Comparison of ENCODE assay signal across 8 cellular contexts in genomic region chr21:33915368-33916199, GRCh38. TPM values are rescaled to one million over a fixed set of nuclear protein-coding genes. Genes with fewer than 3 reads are reported as not detected.
A peak's percentile ranks its signal among the peaks of the same experiment; 100 is the strongest.
DNase-seq lines count a peak whose midpoint lies in the region; ATAC-seq and TF ChIP-seq lines count a peak whose summit lies in the region.

Gene ATP5PO, minus strand, starts transcription at chr21:33915804. Its CDS starts 41 bp downstream, at chr21:33915763.

- H3K4me3 ChIP-seq in MG63: peak within 1 kb of the TSS; percentile 86
- peak within 1 kb of the TSS; percentile 97 for H3K4me3 ChIP-seq in fibroblast of pulmonary artery (replicated peaks; ENCODE audit: low read depth, low read length)

- H3K4me3 Mint-ChIP-seq in H9: peak within 1 kb of the TSS; percentile 98 to 99
- peak within 1 kb of the TSS; percentile 96 for H3K4me3 Mint-ChIP-seq in natural killer cell treated with Interleukin-12 subunit alpha and Interleukin-12 subunit beta and Interleukin-15 and Interleukin-18, amount 100 ng/mL, for 72 hours

- no peaks in the 10 kb centered on the region for H4K20me1 ChIP-seq in H9 (ENCODE audit: control insufficient read depth, insufficient read depth, insufficient read length)

- peaks cover 27% of the 10 kb centered on the region for H3K36me3 ChIP-seq in MG63

- DNase-seq in ELR (ENCODE audit: low read depth): peak; percentile 98
- DNase-seq in H9: peak; percentile 98
- DNase-seq in MG63: peak; percentile 98
- DNase-seq in SHP77 treated with DMSO at 0.1 percent for 48 hours (lab: John Stamatoyannopoulos, UW): peak; percentile 83
- DNase-seq in activated effector memory CD4-positive, alpha-beta T cell treated with anti-CD3 and anti-CD28 coated beads, Interleukin-2, amount 50 U/mL, for 16 hours: peak; percentile 99
- DNase-seq in fibroblast of pulmonary artery (ENCODE audit: low read depth): peak; percentile 98
- DNase-seq in natural killer cell treated with Interleukin-12 subunit alpha and Interleukin-12 subunit beta and Interleukin-15 and Interleukin-18, amount 100 ng/mL, for 72 hours (ENCODE audit: low spot score): peak; percentile 99
- DNase-seq in stimulated activated naive CD8-positive, alpha-beta T cell treated with anti-CD3 and anti-CD28 coated beads, Interleukin-15, Interleukin-2, amounts not matched to agents 100 U/mL and 50 U/mL, for 24 hours: peak; percentile 97

- H4K91ac ChIP-seq in H9 (ENCODE audit: insufficient read length, low read depth, low read length): no peak within 1 kb of the TSS

- H2BK15ac ChIP-seq in H9 (ENCODE audit: low read depth, low read length): no peak within 1 kb of the TSS

- peaks cover 10 to 34% (median 28%) of the 10 kb centered on the region in 3 experiments; a peak in 5 of 7 replicates for H3K36me3 Mint-ChIP-seq in H9 (ENCODE audit: insufficient read depth in 1 of 3, low read depth in 3 of 3)
- peaks cover 13% of the 10 kb centered on the region for H3K36me3 Mint-ChIP-seq in natural killer cell treated with Interleukin-12 subunit alpha and Interleukin-12 subunit beta and Interleukin-15 and Interleukin-18, amount 100 ng/mL, for 72 hours

- H3K23me2 ChIP-seq in H9 (ENCODE audit: insufficient read length, low read depth, low read length, poor library complexity, severe bottlenecking): peaks cover 9% of the 10 kb centered on the region

- TF ChIP-seq CTCF in H9 (conservative IDR thresholded peaks at IDR 0.05) (no peak), fibroblast of pulmonary artery (IDR thresholded peaks at IDR 0.05; ENCODE audit: low read length, missing control alignments) (no peak)

- no peak within 1 kb of the TSS for H2BK5ac ChIP-seq in H9 (ENCODE audit: insufficient read length, low read length)

- H3K4me1 Mint-ChIP-seq in H9: peaks cover 14 to 17% of the 10 kb centered on the region in 2 experiments
- peaks cover 19 to 26% of the 10 kb centered on the region in 2 donors for H3K4me1 Mint-ChIP-seq in natural killer cell treated with Interleukin-12 subunit alpha and Interleukin-12 subunit beta and Interleukin-15 and Interleukin-18, amount 100 ng/mL, for 72 hours (ENCODE audit: low read depth in 2 of 2)

- no peak within 1 kb of the TSS for H3K56ac ChIP-seq in H9 (ENCODE audit: insufficient read length, low read depth, low read length)

- H2AK5ac ChIP-seq in H9 (ENCODE audit: insufficient read length, low read length): no peak within 1 kb of the TSS

- H2BK20ac ChIP-seq in H9 (ENCODE audit: low read depth, low read length, poor library complexity, severe bottlenecking): no peak within 1 kb of the TSS

- no peak within 1 kb of the TSS for H4K8ac ChIP-seq in H9 (replicated peaks; ENCODE audit: insufficient read length, low read depth, low read length)

- no peaks in the 10 kb centered on the region for H3K9me3 ChIP-seq in H9 (ENCODE audit: control insufficient read depth, low read depth, low read length)
- no peaks in the 10 kb centered on the region for H3K9me3 ChIP-seq in MG63

- peaks cover 2% of the 10 kb centered on the region for H3K4me1 ChIP-seq in H9 (ENCODE audit: insufficient read depth, low read length)

- H3K23ac ChIP-seq in H9 (ENCODE audit: insufficient read length, low read depth, low read length): no peak within 1 kb of the TSS

- no peaks in the 10 kb centered on the region; a peak in 1 of 5 replicates for H3K9me3 Mint-ChIP-seq in H9
- H3K9me3 Mint-ChIP-seq in natural killer cell treated with Interleukin-12 subunit alpha and Interleukin-12 subunit beta and Interleukin-15 and Interleukin-18, amount 100 ng/mL, for 72 hours: no peaks in the 10 kb centered on the region

- H3K27me3 ChIP-seq in H9 (ENCODE audit: insufficient read depth, low read length) (no peaks in the 10 kb centered on the region), MG63 (no peaks in the 10 kb centered on the region)

- H3K27ac Mint-ChIP-seq in H9: peak within 1 kb of the TSS; percentile 91 to 98 (median 94)
- H3K27ac Mint-ChIP-seq in natural killer cell treated with Interleukin-12 subunit alpha and Interleukin-12 subunit beta and Interleukin-15 and Interleukin-18, amount 100 ng/mL, for 72 hours: peak within 1 kb of the TSS; percentile 85 to 99

- peak within 1 kb of the TSS; percentile 83 for H3K18ac ChIP-seq in H9 (ENCODE audit: insufficient read length, low read depth, low read length)

- peak within 1 kb of the TSS; percentile 86 for H4K5ac ChIP-seq in H9 (ENCODE audit: insufficient read length, low read depth, low read length)

- H3K4me2 ChIP-seq in H9 (ENCODE audit: insufficient read depth, insufficient read length, low read length): peak within 1 kb of the TSS; percentile 42

- no peaks in the 10 kb centered on the region for H3K27me3 Mint-ChIP-seq in H9 (ENCODE audit: low read depth)
- no peaks in the 10 kb centered on the region for H3K27me3 Mint-ChIP-seq in natural killer cell treated with Interleukin-12 subunit alpha and Interleukin-12 subunit beta and Interleukin-15 and Interleukin-18, amount 100 ng/mL, for 72 hours

- peaks cover 7% of the 10 kb centered on the region; the same call in 1 of the 2 replicates for H3K79me2 ChIP-seq in H9 (ENCODE audit: insufficient read depth, low read length)

- H3T11ph ChIP-seq in H9 (ENCODE audit: low read length): no peak within 1 kb of the TSS

- peak; percentile 100 for ATAC-seq in natural killer cell treated with Interleukin-12 subunit alpha and Interleukin-12 subunit beta and Interleukin-15 and Interleukin-18, amount 100 ng/mL, for 72 hours
- peak; percentile 100 for ATAC-seq in stimulated activated naive CD8-positive, alpha-beta T cell treated with anti-CD3 and anti-CD28 coated beads, Interleukin-15, Interleukin-2, amounts not matched to agents 100 U/mL and 50 U/mL, for 24 hours

- H3K27ac ChIP-seq in H9 (ENCODE audit: insufficient read length, low read depth, low read length): no peak within 1 kb of the TSS

- WGBS in H9 (ENCODE audit: extremely low coverage, insufficient read length, low lambda C conversion rate): no CpG with 5 or more reads among the region's 45 CpGs

- H2BK12ac ChIP-seq in H9 (ENCODE audit: insufficient read length, low read depth, low read length): no peak within 1 kb of the TSS

- H3K9ac ChIP-seq in H9 (ENCODE audit: extremely low read depth, insufficient read length, low read length): peak within 1 kb of the TSS; percentile 98

- no peak within 1 kb of the TSS for H2BK120ac ChIP-seq in H9 (ENCODE audit: low read depth, low read length, poor library complexity, severe bottlenecking)

- H3K4ac ChIP-seq in H9 (ENCODE audit: low read depth, low read length): no peak within 1 kb of the TSS

- peak within 1 kb of the TSS; percentile 90 for H3K14ac ChIP-seq in H9 (ENCODE audit: insufficient read depth, low read length)

- peak within 1 kb of the TSS; percentile 95 for H2AFZ ChIP-seq in H9 (ENCODE audit: low read length)

- no peaks in the 10 kb centered on the region for H3K79me1 ChIP-seq in H9 (ENCODE audit: insufficient read depth, low read depth, low read length, poor library complexity, severe bottlenecking)

RNA-seq across cellular contexts. Expression of gene ATP5PO, which starts in this region (rescaled TPM):
- 263 and 275 TPM in 2 replicates for total RNA-seq in H9 (2021)
- total RNA-seq in MG63 (2014; rRNA removed; shearing (Covaris generic); ENCODE audit: low replicate concordance): 210 and 538 TPM in 2 replicates
- 100 to 1,000 TPM; 123 to 142 TPM for total RNA-seq in natural killer cell treated with Interleukin-12 subunit alpha and Interleukin-12 subunit beta and Interleukin-15 and Interleukin-18, amount 100 ng/mL, for 72 hours
